Comparison of ENCODE assay signal across 12 cellular contexts in the genomic region with DNA sequence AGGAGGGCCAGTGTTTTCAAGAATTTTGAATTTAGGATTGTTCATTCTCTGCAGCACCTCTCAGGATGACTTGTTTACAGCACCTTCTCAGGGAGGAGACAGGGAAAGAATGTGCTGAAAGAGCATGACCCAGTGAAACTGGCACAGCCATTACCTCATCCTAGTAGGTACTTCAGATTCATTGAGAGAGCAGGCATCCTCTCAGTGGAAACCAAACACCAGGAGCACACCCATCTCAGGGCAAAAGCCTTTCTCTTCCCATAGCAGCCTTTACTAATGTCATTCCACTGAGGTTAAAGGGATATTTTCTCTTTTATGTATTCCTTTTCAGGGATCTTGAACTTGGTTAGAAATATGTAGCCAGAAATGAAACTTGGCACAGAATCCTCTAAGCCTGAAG. TPM values are rescaled to one million over a fixed set of nuclear protein-coding genes. Genes with fewer than 3 reads are reported as not detected.
DNase-seq lines count a peak whose midpoint lies in the region; ATAC-seq and TF ChIP-seq lines count a peak whose summit lies in the region.
"Had no signal": no experiment of that assay in that cellular context is flagged by ENCODE, and none has a peak within 500 bp of the region (broad histone marks: within the 10 kb centered on the region; RNA-seq: fewer than 3 reads in every experiment).

No MANE protein-coding gene starts in this region.

- H4K8ac ChIP-seq in H9 (replicated peaks; ENCODE audit: insufficient read length, low read depth, low read length), result no peak overlapping the region

- DNase-seq in H9 (peak; percentile 46), NCI-H460 (ENCODE audit: extremely low read depth, low read depth) (peak; percentile 77), choroid plexus epithelial cell (ENCODE audit: low read depth) (peak; percentile 75), neural crest cell (ENCODE audit: low read depth, low spot score) (no peak), amygdala (lab: John Stamatoyannopoulos, UW) (no peak), SIG-M5 treated with dmso at 0.1 percent for 504 hours (lab: John Stamatoyannopoulos, UW; ENCODE audit: unreplicated experiment) (no peak)
- DNase-seq: gastrocnemius medialis, psoas muscle had no signal

- H3K9me3 Mint-ChIP-seq in H9 (no peaks in the 10 kb centered on the region; a peak in 1 of 5 replicates), neural crest cell (no peaks in the 10 kb centered on the region)
- H3K9me3 Mint-ChIP-seq: activated T-helper 1 cell treated with anti-CD3 and anti-CD28 coated beads, Interleukin-12 subunit alpha, Interleukin-12 subunit beta, Interleukin-2, Interleukin-4 antibody, amounts not matched to agents 30 ng/mL and 10 ng/mL and 1 ng/mL, durations not matched to agents 14 hours and 24 hours and 36 hours had no signal

- no peak overlapping the region for H3K56ac ChIP-seq in H9 (ENCODE audit: insufficient read length, low read depth, low read length)

- no peak overlapping the region for H3K27ac ChIP-seq in H9 (ENCODE audit: insufficient read length, low read depth, low read length)
- H3K27ac ChIP-seq: gastrocnemius medialis, HL-60, psoas muscle had no signal

- ATAC-seq in GM19328 (IDR thresholded peaks at IDR 0.05; ENCODE audit: unreplicated experiment), result no peak
- no peak for ATAC-seq in activated CD4-positive, CD25-positive, alpha-beta regulatory T cell treated with anti-CD3 and anti-CD28 coated beads, Interleukin-2, amount 50 U/mL, for 24 hours
- ATAC-seq: gastrocnemius medialis, psoas muscle had no signal

- peaks cover 14% of the 10 kb centered on the region for H3K23me2 ChIP-seq in H9 (ENCODE audit: insufficient read length, low read depth, low read length, poor library complexity, severe bottlenecking)

- TF ChIP-seq CTCF in H9 (conservative IDR thresholded peaks at IDR 0.05) (no peak), choroid plexus epithelial cell (conservative IDR thresholded peaks at IDR 0.05; ENCODE audit: low read depth, low read length) (no peak), neural crest cell (conservative IDR thresholded peaks at IDR 0.05) (no peak)

- no peak overlapping the region for H4K5ac ChIP-seq in H9 (ENCODE audit: insufficient read length, low read depth, low read length)

- H3K79me2 ChIP-seq in H9 (ENCODE audit: insufficient read depth, low read length), result no peaks in the 10 kb centered on the region

- H2AFZ ChIP-seq in H9 (ENCODE audit: low read length), result no peak overlapping the region

- H2BK5ac ChIP-seq in H9 (ENCODE audit: insufficient read length, low read length), result no peak overlapping the region

- H3K4me3 Mint-ChIP-seq in H9 (peak overlapping the region in 1 of 2 experiments; percentile 65; a peak in 1 of 5 replicates), neural crest cell (peak overlapping the region; percentile 70)
- H3K4me3 Mint-ChIP-seq: activated T-helper 1 cell treated with anti-CD3 and anti-CD28 coated beads, Interleukin-12 subunit alpha, Interleukin-12 subunit beta, Interleukin-2, Interleukin-4 antibody, amounts not matched to agents 30 ng/mL and 10 ng/mL and 1 ng/mL, durations not matched to agents 14 hours and 24 hours and 36 hours had no signal

- 0 out of 2 replicates have a peak, but pooled peaks cover 3% of the 10 kb centered on the region for H3K4me1 ChIP-seq in H9 (ENCODE audit: insufficient read depth, low read length)

- no peak overlapping the region for H2BK12ac ChIP-seq in H9 (ENCODE audit: insufficient read length, low read depth, low read length)

- H2BK120ac ChIP-seq in H9 (ENCODE audit: low read depth, low read length, poor library complexity, severe bottlenecking), result no peak overlapping the region

- H3K4me2 ChIP-seq in H9 (ENCODE audit: insufficient read depth, insufficient read length, low read length), result no peak overlapping the region

- no peak overlapping the region for H2BK15ac ChIP-seq in H9 (ENCODE audit: low read depth, low read length)

- H3K4me3 ChIP-seq in choroid plexus epithelial cell (ENCODE audit: low read depth, low read length), result no peak overlapping the region
- H3K4me3 ChIP-seq: gastrocnemius medialis, psoas muscle had no signal

- no peak overlapping the region for H3K4ac ChIP-seq in H9 (ENCODE audit: low read depth, low read length)

- H3K14ac ChIP-seq in H9 (ENCODE audit: insufficient read depth, low read length), result no peak overlapping the region

- no peak overlapping the region for H3K18ac ChIP-seq in H9 (ENCODE audit: insufficient read length, low read depth, low read length)

- H3T11ph ChIP-seq in H9 (ENCODE audit: low read length), result no peak overlapping the region

- H4K20me1 ChIP-seq in H9 (ENCODE audit: control insufficient read depth, insufficient read depth, insufficient read length), result no peaks in the 10 kb centered on the region

- no peaks in the 10 kb centered on the region; a peak in 1 of 7 replicates for H3K36me3 Mint-ChIP-seq in H9 (ENCODE audit: insufficient read depth in 1 of 3, low read depth in 3 of 3)
- H3K36me3 Mint-ChIP-seq in neural crest cell (ENCODE audit: low read depth), result peaks cover 2% of the 10 kb centered on the region

- peaks cover 3% of the 10 kb centered on the region; the same call in 1 of the 2 replicates for H3K27me3 ChIP-seq in H9 (ENCODE audit: insufficient read depth, low read length)
- H3K27me3 ChIP-seq: gastrocnemius medialis had no signal

- H2BK20ac ChIP-seq in H9 (ENCODE audit: low read depth, low read length, poor library complexity, severe bottlenecking), result no peak overlapping the region

- H3K9ac ChIP-seq in H9 (ENCODE audit: extremely low read depth, insufficient read length, low read length), result no peak overlapping the region

- H3K23ac ChIP-seq in H9 (ENCODE audit: insufficient read length, low read depth, low read length), result no peak overlapping the region

- H3K9me3 ChIP-seq in H9 (ENCODE audit: control insufficient read depth, low read depth, low read length), result no peaks in the 10 kb centered on the region
- H3K9me3 ChIP-seq: gastrocnemius medialis, psoas muscle had no signal

- peaks cover 27 to 50% of the 10 kb centered on the region in 2 experiments for H3K4me1 Mint-ChIP-seq in H9
- peaks cover 49% of the 10 kb centered on the region for H3K4me1 Mint-ChIP-seq in neural crest cell

- no peaks in the 10 kb centered on the region for H3K79me1 ChIP-seq in H9 (ENCODE audit: insufficient read depth, low read depth, low read length, poor library complexity, severe bottlenecking)

- no peak overlapping the region for H2AK5ac ChIP-seq in H9 (ENCODE audit: insufficient read length, low read length)

- H3K27me3 Mint-ChIP-seq in H9 (ENCODE audit: low read depth), result peaks cover 37% of the 10 kb centered on the region
- H3K27me3 Mint-ChIP-seq in neural crest cell (ENCODE audit: low read depth), result no peaks in the 10 kb centered on the region

- peak overlapping the region in 2 of 3 experiments; percentile 44 to 81; a peak in 3 of 7 replicates for H3K27ac Mint-ChIP-seq in H9
- H3K27ac Mint-ChIP-seq in neural crest cell (ENCODE audit: unreplicated experiment), result no peak overlapping the region
- H3K27ac Mint-ChIP-seq: activated T-helper 1 cell treated with anti-CD3 and anti-CD28 coated beads, Interleukin-12 subunit alpha, Interleukin-12 subunit beta, Interleukin-2, Interleukin-4 antibody, amounts not matched to agents 30 ng/mL and 10 ng/mL and 1 ng/mL, durations not matched to agents 14 hours and 24 hours and 36 hours had no signal

- no peak overlapping the region for H4K91ac ChIP-seq in H9 (ENCODE audit: insufficient read length, low read depth, low read length)

RNA-seq across cellular contexts. Expression of gene MAP2, which starts 2.6 kb away (rescaled TPM):
- total RNA-seq in H9 (2021) (0.87 and 1.3 TPM in 2 replicates), neural crest cell (119 and 123 TPM in 2 replicates)
- 22.7 and 28.0 TPM in 2 replicates for total RNA-seq in NCI-H460 (2014; rRNA removed; shearing (Covaris generic))
- 20.3 and 28.5 TPM in 2 replicates for polyA plus RNA-seq in NCI-H460 (2014; cell fraction: nucleus; rRNA removed)
- total RNA-seq: activated T-helper 1 cell treated with anti-CD3 and anti-CD28 coated beads, Interleukin-12 subunit alpha, Interleukin-12 subunit beta, Interleukin-2, Interleukin-4 antibody, amounts not matched to agents 30 ng/mL and 10 ng/mL and 1 ng/mL, durations not matched to agents 14 hours and 24 hours and 36 hours had no signal

Comparison
In these comparisons a context has a peak if more than half of its experiments do, and no peak if none do; other contexts are left out.
1. DNase-seq: peak in H9 (single experiment), NCI-H460 (single experiment) and choroid plexus epithelial cell (single experiment); none in neural crest cell (single experiment), amygdala (0 of 56) and SIG-M5 treated with dmso at 0.1 percent for 504 hours (single experiment).
2. RNA of gene MAP2, which starts 2.6 kb away (total RNA-seq): 119 to 123 TPM in neural crest cell and 22.7 to 28.0 TPM in NCI-H460; 0.87 to 1.3 TPM in H9; every median in the first group is over 10 times any median in the second.